ENCODE assay signal across 23 cellular contexts in genomic region chr12:6380141-6381121, GRCh38. TPM values are rescaled to one million over a fixed set of nuclear protein-coding genes. Genes with fewer than 3 reads are reported as not detected.
DNase-seq lines count a peak whose midpoint lies in the region; ATAC-seq and TF ChIP-seq lines count a peak whose summit lies in the region.
"Had no signal": no experiment of that assay in that cellular context is flagged by ENCODE, and none has a peak within 500 bp of the region (broad histone marks: within the 10 kb centered on the region; RNA-seq: fewer than 3 reads in every experiment).

No MANE protein-coding gene starts in this region.

- no peak overlapping the region for H3K4me3 Mint-ChIP-seq in activated naive CD4-positive, alpha-beta T cell treated with anti-CD3 and anti-CD28 coated beads, Interleukin-2, amount 50 U/mL, for 24 hours
- H3K4me3 Mint-ChIP-seq in CD4-positive, alpha-beta T cell = no peak overlapping the region
- H3K4me3 Mint-ChIP-seq: activated T-helper 17 cell treated with anti-CD3 and anti-CD28 coated beads, Interleukin-2, amount 50 U/mL, for 72 hours; CD4-positive, alpha-beta memory T cell; stimulated activated naive B cell treated with anti-CD40 and anti-IgM and Interleukin-4, amounts not matched to agents 10 μg/mL and 1 μg/mL and 100 μg/mL, for 72 hours; T-helper 1 cell treated with Interleukin-12 subunit alpha and Interleukin-12 subunit beta and Interleukin-4 antibody, amounts not matched to agents 30 μg/mL and 1 μg/mL, for 36 hours had no signal

- peaks cover 4% of the 10 kb centered on the region for H3K27me3 Mint-ChIP-seq in activated naive CD4-positive, alpha-beta T cell treated with anti-CD3 and anti-CD28 coated beads, Interleukin-2, amount 50 U/mL, for 24 hours
- peaks cover 27% of the 10 kb centered on the region for H3K27me3 Mint-ChIP-seq in CD4-positive, alpha-beta T cell

- peak overlapping the region; percentile 23 for H3K27ac Mint-ChIP-seq in activated naive CD4-positive, alpha-beta T cell treated with anti-CD3 and anti-CD28 coated beads, Interleukin-2, amount 50 U/mL, for 24 hours
- no peak overlapping the region for H3K27ac Mint-ChIP-seq in CD4-positive, alpha-beta T cell
- H3K27ac Mint-ChIP-seq: activated T-helper 17 cell treated with anti-CD3 and anti-CD28 coated beads, Interleukin-2, amount 50 U/mL, for 72 hours; CD4-positive, alpha-beta memory T cell; stimulated activated naive B cell treated with anti-CD40 and anti-IgM and Interleukin-4, amounts not matched to agents 10 μg/mL and 1 μg/mL and 100 μg/mL, for 72 hours; T-helper 1 cell treated with Interleukin-12 subunit alpha and Interleukin-12 subunit beta and Interleukin-4 antibody, amounts not matched to agents 30 μg/mL and 1 μg/mL, for 36 hours had no signal

- CTCF ChIA-PET in CD4-positive, alpha-beta T cell (lab: Charles Lee) = interaction anchor here (0.7 kb wide), 1 partner anchor 139 kb away, joined by 3 read pairs; no protein-coding TSS in a partner anchor

- no peaks in the 10 kb centered on the region for H3K9me3 Mint-ChIP-seq in activated naive CD4-positive, alpha-beta T cell treated with anti-CD3 and anti-CD28 coated beads, Interleukin-2, amount 50 U/mL, for 24 hours
- H3K9me3 Mint-ChIP-seq in CD4-positive, alpha-beta T cell = no peaks in the 10 kb centered on the region
- H3K9me3 Mint-ChIP-seq: activated T-helper 17 cell treated with anti-CD3 and anti-CD28 coated beads, Interleukin-2, amount 50 U/mL, for 72 hours; CD4-positive, alpha-beta memory T cell; stimulated activated naive B cell treated with anti-CD40 and anti-IgM and Interleukin-4, amounts not matched to agents 10 μg/mL and 1 μg/mL and 100 μg/mL, for 72 hours; T-helper 1 cell treated with Interleukin-12 subunit alpha and Interleukin-12 subunit beta and Interleukin-4 antibody, amounts not matched to agents 30 μg/mL and 1 μg/mL, for 36 hours had no signal

- no peak overlapping the region for H3K4me3 ChIP-seq in cardiac fibroblast (replicated peaks in 1 of 2; ENCODE audit: low read depth in 2 of 2, low read length in 2 of 2)
- H3K4me3 ChIP-seq in left lung = no peak overlapping the region
- no peak overlapping the region for H3K4me3 ChIP-seq in upper lobe of left lung
- no peak overlapping the region for H3K4me3 ChIP-seq in tibial artery
- H3K4me3 ChIP-seq: A549, colonic mucosa had no signal

- H3K36me3 Mint-ChIP-seq in activated naive CD4-positive, alpha-beta T cell treated with anti-CD3 and anti-CD28 coated beads, Interleukin-2, amount 50 U/mL, for 24 hours = no peaks in the 10 kb centered on the region
- no peaks in the 10 kb centered on the region for H3K36me3 Mint-ChIP-seq in CD4-positive, alpha-beta T cell (ENCODE audit: low read depth)
- H3K36me3 Mint-ChIP-seq: CD4-positive, alpha-beta memory T cell; stimulated activated naive B cell treated with anti-CD40 and anti-IgM and Interleukin-4, amounts not matched to agents 10 μg/mL and 1 μg/mL and 100 μg/mL, for 72 hours had no signal

- no peak for DNase-seq in activated naive CD4-positive, alpha-beta T cell (lab: John Stamatoyannopoulos, UW)
- peak; percentile 45 to 66 for DNase-seq in cardiac fibroblast (ENCODE audit: low read depth in 2 of 2)
- DNase-seq in left lung = no peak
- peak in 1 of 2 donors; percentile 70 for DNase-seq in upper lobe of left lung
- DNase-seq in tibial artery = no peak
- no peak for DNase-seq in anterior cingulate cortex (lab: John Stamatoyannopoulos, UW)
- no peak for DNase-seq in CD4-positive, alpha-beta T cell
- DNase-seq: amygdala; CD4-positive, alpha-beta memory T cell; colonic mucosa; mesendoderm; MM.1S; NCI-H1694; NCI-H446; stimulated activated CD4-positive, alpha-beta T cell treated with anti-CD3 and anti-CD28 coated beads, Interleukin-15, amount 100 ng/mL, for 24 hours; stimulated activated naive B cell treated with anti-CD40 and anti-IgM and Interleukin-4, amounts not matched to agents 10 μg/mL and 1 μg/mL and 100 μg/mL, for 72 hours had no signal

- no peak for ATAC-seq in left lung
- no peak for ATAC-seq in upper lobe of left lung (ENCODE audit: low FRiP score in 2 of 2)
- no peak for ATAC-seq in CD4-positive, alpha-beta T cell (ENCODE audit: poor library complexity)
- ATAC-seq: A549; activated T-helper 17 cell treated with anti-CD3 and anti-CD28 coated beads, Interleukin-2, amount 50 U/mL, for 72 hours; HepG2; Right ventricle myocardium inferior; stimulated activated naive B cell treated with anti-CD40 and anti-IgM and Interleukin-4, amounts not matched to agents 10 μg/mL and 1 μg/mL and 100 μg/mL, for 72 hours had no signal

- no peak for TF ChIP-seq POLR2A in upper lobe of left lung (IDR thresholded peaks at IDR 0.05)

- H3K9me3 ChIP-seq in left lung (no peaks in the 10 kb centered on the region), upper lobe of left lung (no peaks in the 10 kb centered on the region), tibial artery (no peaks in the 10 kb centered on the region)
- no peaks in the 10 kb centered on the region for H3K9me3 ChIP-seq in CD4-positive, alpha-beta T cell (ENCODE audit: control insufficient read depth, low read length)
- H3K9me3 ChIP-seq: A549, colonic mucosa, neutrophil had no signal

- H3K36me3 ChIP-seq in left lung = peaks cover 0 to 3% of the 10 kb centered on the region in 2 donors
- H3K36me3 ChIP-seq in upper lobe of left lung = no peaks in the 10 kb centered on the region
- H3K36me3 ChIP-seq in tibial artery = no peaks in the 10 kb centered on the region
- H3K36me3 ChIP-seq: colonic mucosa, neutrophil had no signal

- peaks cover 43 to 87% of the 10 kb centered on the region in 2 donors for H3K4me1 ChIP-seq in left lung
- H3K4me1 ChIP-seq in upper lobe of left lung = peaks cover 61 to 81% (median 76%) of the 10 kb centered on the region in 4 donors
- H3K4me1 ChIP-seq in tibial artery = peaks cover 0 to 65% (median 47%) of the 10 kb centered on the region in 4 donors

- no peaks in the 10 kb centered on the region for H3K27me3 ChIP-seq in left lung
- H3K27me3 ChIP-seq in upper lobe of left lung = no peaks in the 10 kb centered on the region
- H3K27me3 ChIP-seq in tibial artery = no peaks in the 10 kb centered on the region
- H3K27me3 ChIP-seq in CD4-positive, alpha-beta T cell (ENCODE audit: control insufficient read depth, insufficient read depth, low read length) = peaks cover 15% of the 10 kb centered on the region
- H3K27me3 ChIP-seq: colonic mucosa, neutrophil had no signal

- intact Hi-C loops in left lung (cut with DNase I) = no loop called here
- intact Hi-C loops in tibial artery (cut with DNase I; ENCODE audit: low total_unique reads) = loop anchor here (5.0 kb wide), 1 partner anchor 43 kb away; no protein-coding TSS in a partner anchor
- intact Hi-C loops in CD4-positive, alpha-beta T cell (cut with DNase I, micrococcal nuclease) = no loop called here

- POLR2A ChIA-PET in CD4-positive, alpha-beta T cell (lab: Charles Lee) = interaction anchor here (0.8 kb wide), 1 partner anchor 17 kb away, joined by 3 read pairs; no protein-coding TSS in a partner anchor

- 70 to 75% methylated on average over 14 of the region's 14 CpGs for WGBS in upper lobe of left lung, 2 donors

- H3K27ac ChIP-seq in left lung (peak overlapping the region; percentile 62 to 64), upper lobe of left lung (peak overlapping the region; percentile 30 to 90 (median 74)), tibial artery (no peak overlapping the region)
- no peak overlapping the region for H3K27ac ChIP-seq in CD4-positive, alpha-beta T cell (ENCODE audit: low read depth, low read length)
- H3K27ac ChIP-seq: colonic mucosa, neutrophil had no signal

- TF ChIP-seq CTCF in cardiac fibroblast (IDR thresholded peaks at IDR 0.05; ENCODE audit: low read depth, low read length) = no peak
- no peak for TF ChIP-seq CTCF in left lung (IDR thresholded peaks at IDR 0.05)
- TF ChIP-seq CTCF in upper lobe of left lung (IDR thresholded peaks at IDR 0.05) = no peak
- no peak for TF ChIP-seq CTCF in tibial artery (IDR thresholded peaks at IDR 0.05)
- no peak for TF ChIP-seq CTCF in CD4-positive, alpha-beta T cell (IDR thresholded peaks at IDR 0.05)

- H3K4me1 Mint-ChIP-seq in activated naive CD4-positive, alpha-beta T cell treated with anti-CD3 and anti-CD28 coated beads, Interleukin-2, amount 50 U/mL, for 24 hours = peaks cover 25% of the 10 kb centered on the region
- peaks cover 26% of the 10 kb centered on the region for H3K4me1 Mint-ChIP-seq in CD4-positive, alpha-beta T cell (ENCODE audit: low read depth)

- TF ChIP-seq EP300 in upper lobe of left lung (IDR thresholded peaks at IDR 0.05) = no peak

RNA-seq across cellular contexts. Expression of gene LTBR, which starts 3.5 kb away (rescaled TPM):
- total RNA-seq in left lung = 100 to 1,000 TPM; 149 to 153 TPM
- total RNA-seq in upper lobe of left lung = 100 to 1,000 TPM in 5 of 6 donors, 10 to 100 TPM in 1; 84.9 to 207 (median 150) TPM
- under 1 TPM; 0.38 to 0.67 TPM for total RNA-seq in CD4-positive, alpha-beta T cell

RNA-seq across cellular contexts. Expression of gene SCNN1A, which starts 5.1 kb away (rescaled TPM):
- total RNA-seq in left lung (100 to 1,000 TPM; 196 to 212 TPM), upper lobe of left lung (100 to 1,000 TPM; 153 to 594 (median 346) TPM)
- 1 to 10 TPM; 1.1 to 2.0 TPM for total RNA-seq in CD4-positive, alpha-beta T cell

RNA-seq across cellular contexts. Expression of gene TNFRSF1A, which starts 38.6 kb away (rescaled TPM):
- total RNA-seq in left lung (100 to 1,000 TPM; 155 to 211 TPM), upper lobe of left lung (100 to 1,000 TPM; 140 to 425 (median 202) TPM)
- 10 to 100 TPM; 16.3 to 19.2 TPM for total RNA-seq in CD4-positive, alpha-beta T cell

Comparison
In these comparisons a context has a peak if more than half of its experiments do, and no peak if none do; other contexts are left out.
1. DNase-seq: peak in cardiac fibroblast (2 of 2); none in activated naive CD4-positive, alpha-beta T cell (0 of 4), left lung (0 of 2), tibial artery (0 of 2), anterior cingulate cortex (0 of 58) and CD4-positive, alpha-beta T cell (0 of 10).
2. H3K27ac ChIP-seq: peak in left lung (2 of 2) and upper lobe of left lung (4 of 4); none in tibial artery (0 of 2) and CD4-positive, alpha-beta T cell (single experiment).
3. RNA of gene LTBR, which starts 3.5 kb away (total RNA-seq): 149 to 153 TPM in left lung and 84.9 to 207 TPM in upper lobe of left lung; 0.38 to 0.67 TPM in CD4-positive, alpha-beta T cell; every median in the first group is over 10 times any median in the second.
4. RNA of gene SCNN1A, which starts 5.1 kb away (total RNA-seq): 153 to 594 TPM in upper lobe of left lung and 196 to 212 TPM in left lung; 1.1 to 2.0 TPM in CD4-positive, alpha-beta T cell; every median in the first group is over 10 times any median in the second.
5. RNA of gene TNFRSF1A, which starts 38.6 kb away (total RNA-seq): 155 to 211 TPM in left lung and 140 to 425 TPM in upper lobe of left lung; 16.3 to 19.2 TPM in CD4-positive, alpha-beta T cell; every median in the first group is over 4 times any median in the second.